ENCODE assay signal across 13 cellular contexts in the genomic region with DNA sequence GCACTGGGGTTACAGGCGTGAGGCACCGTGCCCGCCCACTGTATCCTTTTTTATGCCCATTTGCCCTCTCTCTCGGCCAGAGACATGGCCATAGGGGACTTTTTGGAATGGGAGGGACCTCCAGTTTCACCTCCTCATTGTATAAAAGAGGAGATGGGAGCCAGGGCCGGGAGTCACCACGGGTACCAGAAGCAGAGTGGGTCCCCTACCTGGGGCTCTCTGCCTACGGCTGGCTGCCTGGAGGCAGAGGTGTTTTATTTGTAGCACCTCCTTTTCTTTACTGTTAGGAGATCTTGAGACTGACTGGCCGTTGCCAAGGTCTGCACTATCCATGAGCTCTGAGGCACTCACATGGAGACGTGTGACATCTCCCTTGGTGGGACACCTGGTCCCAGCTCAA.
DNase-seq lines count a peak whose midpoint lies in the region; ATAC-seq and TF ChIP-seq lines count a peak whose summit lies in the region.
"Had no signal": no experiment of that assay in that cellular context is flagged by ENCODE, and none has a peak within 500 bp of the region (broad histone marks: within the 10 kb centered on the region; RNA-seq: fewer than 3 reads in every experiment).

No MANE protein-coding gene starts in this region.

- peaks cover 25 to 37% (median 31%) of the 10 kb centered on the region in 4 donors for H3K4me1 ChIP-seq in upper lobe of left lung
- H3K4me1 ChIP-seq: BE2C had no signal

- H3K9me3 Mint-ChIP-seq in naive B cell = no peaks in the 10 kb centered on the region

- H3K4me1 Mint-ChIP-seq in naive B cell = peaks cover 13 to 23% (median 20%) of the 10 kb centered on the region in 3 donors

- no peaks in the 10 kb centered on the region for H3K36me3 Mint-ChIP-seq in naive B cell

- DNase-seq in cardiac septum (ENCODE audit: low spot score) = peak; percentile 26
- no peak for DNase-seq in left ventricle myocardium superior
- no peak for DNase-seq in brain microvascular endothelial cell
- DNase-seq in naive B cell = no peak
- DNase-seq in upper lobe of left lung = peak in 1 of 2 donors; percentile 10
- DNase-seq in stimulated activated CD4-positive, alpha-beta T cell treated with anti-CD3 and anti-CD28 coated beads, Interleukin-1b, Interleukin-23, amount 100 ng/mL, for 48 hours = no peak
- no peak for DNase-seq in UCSD-AML1 (lab: John Stamatoyannopoulos, UW; ENCODE audit: unreplicated experiment)
- DNase-seq: BE2C, NCI-H187 treated with DMSO at 0.1 percent for 48 hours had no signal

- in situ Hi-C loops in brain microvascular endothelial cell (cut with HindIII; ENCODE audit: low pct_ligation_motif_present, low sequenced_read_pairs) = no loop called here

- 78 to 85% methylated on average over 8 to 9 of the region's 9 CpGs for WGBS in upper lobe of left lung, 2 donors

- TF ChIP-seq EP300 in upper lobe of left lung (IDR thresholded peaks at IDR 0.05) = no peak

- H3K27ac Mint-ChIP-seq in naive B cell = peak overlapping the region in 5 of 6 donors; percentile 94 to 98 (median 96)

- no peaks in the 10 kb centered on the region for H3K27me3 Mint-ChIP-seq in naive B cell

- no peaks in the 10 kb centered on the region for H3K9me3 ChIP-seq in upper lobe of left lung
- H3K9me3 ChIP-seq: BE2C, neutrophil had no signal

- ATAC-seq in left ventricle myocardium superior (no peak), naive B cell (ENCODE audit: low read depth in 2 of 2) (no peak), upper lobe of left lung (ENCODE audit: low FRiP score in 2 of 2) (no peak), GM18861 (IDR thresholded peaks at IDR 0.05; ENCODE audit: unreplicated experiment) (no peak)

- H3K27me3 ChIP-seq in brain microvascular endothelial cell (replicated peaks) (no peaks in the 10 kb centered on the region), upper lobe of left lung (no peaks in the 10 kb centered on the region)
- H3K27me3 ChIP-seq: BE2C, neutrophil had no signal

- H3K27ac ChIP-seq in brain microvascular endothelial cell (peak overlapping the region; percentile 73), upper lobe of left lung (peak overlapping the region; percentile 66 to 82 (median 78))
- H3K27ac ChIP-seq: HL-60, neutrophil, SK-N-MC had no signal

- intact Hi-C loops in cardiac septum (cut with DNase I) = loop anchor here (5.0 kb wide), 1 partner anchor 46 kb away; no protein-coding TSS in a partner anchor
- intact Hi-C loops in left ventricle myocardium superior (cut with micrococcal nuclease) = no loop called here

- no peaks in the 10 kb centered on the region for H3K36me3 ChIP-seq in brain microvascular endothelial cell (replicated peaks)
- H3K36me3 ChIP-seq in upper lobe of left lung = no peaks in the 10 kb centered on the region
- H3K36me3 ChIP-seq: BE2C, neutrophil had no signal

- no peak for TF ChIP-seq POLR2A in upper lobe of left lung (IDR thresholded peaks at IDR 0.05)

- TF ChIP-seq CTCF in brain microvascular endothelial cell (IDR thresholded peaks at IDR 0.05; ENCODE audit: low read depth, low read length, missing control alignments) (no peak), upper lobe of left lung (IDR thresholded peaks at IDR 0.05) (no peak)

- H3K4me3 ChIP-seq in brain microvascular endothelial cell (ENCODE audit: low read depth, low read length) (no peak overlapping the region), upper lobe of left lung (peak overlapping the region in 2 of 4 donors; percentile 23 to 35)

- peak overlapping the region; percentile 76 to 91 (median 86) for H3K4me3 Mint-ChIP-seq in naive B cell
